Comparison of ENCODE assay signal across 9 cellular contexts in genomic region chr11:78228467-78228866, GRCh38. TPM values are rescaled to one million over a fixed set of nuclear protein-coding genes. Genes with fewer than 3 reads are reported as not detected.
DNase-seq lines count a peak whose midpoint lies in the region; ATAC-seq and TF ChIP-seq lines count a peak whose summit lies in the region.
"Had no signal": no experiment of that assay in that cellular context is flagged by ENCODE, and none has a peak within 500 bp of the region (broad histone marks: within the 10 kb centered on the region; RNA-seq: fewer than 3 reads in every experiment).

No MANE protein-coding gene starts in this region.

- H2BK120ac ChIP-seq in neuronal stem cell (ENCODE audit: low read depth, low read length), result no peak overlapping the region

- H3K4me3 Mint-ChIP-seq in HFFc6, result no peak overlapping the region
- H3K4me3 Mint-ChIP-seq: activated naive CD8-positive, alpha-beta T cell had no signal

- H4K20me1 ChIP-seq in fibroblast of lung (ENCODE audit: control insufficient read depth, extremely low read depth, insufficient read depth, low read length), result no peaks in the 10 kb centered on the region

- H4K8ac ChIP-seq in neuronal stem cell (ENCODE audit: low read depth, low read length), result no peak overlapping the region

- WGBS in neuronal stem cell (ENCODE audit: extremely low coverage in 2 of 2, insufficient read length in 2 of 2, insufficient replicate concordance in 1 of 2), 2 donors, result no CpG with 5 or more reads among the region's 3 CpGs

- H2BK12ac ChIP-seq in neuronal stem cell (ENCODE audit: low read length), result no peak overlapping the region

- no peaks in the 10 kb centered on the region for H3K79me2 ChIP-seq in fibroblast of lung (ENCODE audit: control insufficient read depth, insufficient read depth, low read length)

- no peak overlapping the region for H3K4me3 ChIP-seq in GM12864 (ENCODE audit: low read depth, low read length)
- H3K4me3 ChIP-seq in fibroblast of lung (replicated peaks in 1 of 4; ENCODE audit: control extremely low read depth in 1 of 4, insufficient read depth in 1 of 4, low read depth in 3 of 4, low read length in 4 of 4), result no peak overlapping the region
- no peak overlapping the region for H3K4me3 ChIP-seq in neuronal stem cell (ENCODE audit: low read length in 2 of 2)

- H3K4me1 ChIP-seq in fibroblast of lung (ENCODE audit: control insufficient read depth, extremely low read depth, insufficient read depth, low read length) (no peaks in the 10 kb centered on the region), neuronal stem cell (ENCODE audit: control insufficient read depth in 2 of 2, insufficient read depth in 1 of 2, low read depth in 1 of 2, low read length in 2 of 2) (no peaks in the 10 kb centered on the region)

- no peak overlapping the region for H3K23ac ChIP-seq in neuronal stem cell (ENCODE audit: low read depth, low read length, poor library complexity)

- no peak overlapping the region for H2BK5ac ChIP-seq in neuronal stem cell (ENCODE audit: low read length)

- H3K18ac ChIP-seq in neuronal stem cell (ENCODE audit: low read length), result no peak overlapping the region

- DNase-seq in GM12864 (ENCODE audit: low read depth), result peak; percentile 54
- DNase-seq in HFFc6, result peak; percentile 50
- peak; percentile 67 for DNase-seq in NCI-H1436 (lab: John Stamatoyannopoulos, UW)
- peak; percentile 55 for DNase-seq in SKM-1 (lab: John Stamatoyannopoulos, UW; ENCODE audit: unreplicated experiment)
- DNase-seq in fibroblast of lung (ENCODE audit: low read depth in 2 of 2), result peak; percentile 41 to 65
- DNase-seq in neuronal stem cell (ENCODE audit: low spot score), result peak; percentile 27
- DNase-seq in stimulated activated CD4-positive, alpha-beta T cell treated with anti-CD3 and anti-CD28 coated beads, Interleukin-12 subunit alpha, Interleukin-12 subunit beta, amount 100 ng/mL, for 4 hours, result no peak

- H3K14ac ChIP-seq in neuronal stem cell (ENCODE audit: low read length), result no peak overlapping the region

- no peaks in the 10 kb centered on the region for H3K9me3 Mint-ChIP-seq in HFFc6

- H3K27ac Mint-ChIP-seq in HFFc6, result no peak overlapping the region
- H3K27ac Mint-ChIP-seq: activated naive CD8-positive, alpha-beta T cell had no signal

- H2AK5ac ChIP-seq in neuronal stem cell (ENCODE audit: low read depth, low read length), result no peak overlapping the region

- peaks cover 2% of the 10 kb centered on the region for H3K36me3 ChIP-seq in fibroblast of lung (ENCODE audit: control insufficient read depth, insufficient read depth, low read length)
- peaks cover 17 to 41% of the 10 kb centered on the region in 2 donors for H3K36me3 ChIP-seq in neuronal stem cell (replicated peaks in 1 of 2; ENCODE audit: control insufficient read depth in 2 of 2, insufficient read depth in 2 of 2, low read length in 2 of 2)

- peaks cover 9% of the 10 kb centered on the region for H3K36me3 Mint-ChIP-seq in HFFc6 (ENCODE audit: low read depth)

- TF ChIP-seq CTCF in GM12864 (IDR thresholded peaks at IDR 0.05; ENCODE audit: low read depth, low read length, missing control alignments), result peak; percentile 58
- peak; percentile 74 for TF ChIP-seq CTCF in HFFc6 (IDR thresholded peaks at IDR 0.05)
- peak; percentile 40 to 60 for TF ChIP-seq CTCF in fibroblast of lung (conservative IDR thresholded peaks at IDR 0.05 in 1 of 2, IDR thresholded peaks at IDR 0.05 in 1 of 2; ENCODE audit: low read depth in 1 of 2, low read length in 2 of 2)

- no peak overlapping the region for H3K4ac ChIP-seq in neuronal stem cell (ENCODE audit: low read length)

- H3K9ac ChIP-seq in fibroblast of lung (ENCODE audit: insufficient read depth, low read length) (no peak overlapping the region), neuronal stem cell (ENCODE audit: low read depth, low read length, poor library complexity) (no peak overlapping the region)

- H3K27me3 ChIP-seq in fibroblast of lung (ENCODE audit: control insufficient read depth, insufficient read depth, low read length) (no peaks in the 10 kb centered on the region), neuronal stem cell (ENCODE audit: control insufficient read depth in 3 of 3, insufficient read depth in 3 of 3, low read depth in 1 of 3, low read length in 3 of 3) (peaks cover 0 to 2% (median 0%) of the 10 kb centered on the region in 3 experiments)

- no peak overlapping the region for H4K91ac ChIP-seq in neuronal stem cell (ENCODE audit: low read depth, low read length, poor library complexity)

- H3K79me1 ChIP-seq in neuronal stem cell (ENCODE audit: low read depth, low read length), result no peaks in the 10 kb centered on the region

- H3K4me2 ChIP-seq in fibroblast of lung (ENCODE audit: extremely low read depth, insufficient read depth, low read length) (no peak overlapping the region), neuronal stem cell (ENCODE audit: insufficient read depth, low read length, poor library complexity, severe bottlenecking) (no peak overlapping the region)

- H2BK15ac ChIP-seq in neuronal stem cell (ENCODE audit: low read length), result no peak overlapping the region

- H3K27ac ChIP-seq in fibroblast of lung (ENCODE audit: insufficient read depth, low read length) (no peak overlapping the region), neuronal stem cell (replicated peaks; ENCODE audit: low read length) (no peak overlapping the region)

- ATAC-seq in GM21529 (IDR thresholded peaks at IDR 0.05; ENCODE audit: unreplicated experiment), result no peak

- H3K9me3 ChIP-seq in fibroblast of lung (ENCODE audit: control insufficient read depth, insufficient read depth, low read depth, low read length) (no peaks in the 10 kb centered on the region), neuronal stem cell (replicated peaks in 1 of 2; ENCODE audit: control insufficient read depth in 2 of 2, insufficient read depth in 1 of 2, low read depth in 1 of 2, low read length in 2 of 2) (no peaks in the 10 kb centered on the region)

- no peaks in the 10 kb centered on the region for H3K27me3 Mint-ChIP-seq in HFFc6 (ENCODE audit: insufficient read depth)
- H3K27me3 Mint-ChIP-seq: activated naive CD8-positive, alpha-beta T cell had no signal

- peaks cover 27% of the 10 kb centered on the region for H3K4me1 Mint-ChIP-seq in HFFc6 (ENCODE audit: low read depth)

- no peak overlapping the region for H2AFZ ChIP-seq in fibroblast of lung (ENCODE audit: low read length)
- H2AFZ ChIP-seq in neuronal stem cell (ENCODE audit: low read length), result no peak overlapping the region

RNA-seq across cellular contexts. Expression of gene USP35, which starts 39.7 kb away (rescaled TPM):
- total RNA-seq in HFFc6 (2021; fragmentation: NEBNext Ultra II Directional; extraction: Animal tissue kit (Norgen Biotek cat#: 25700)), result 10 to 100 TPM in 1 of 6 experiments, 1 to 10 TPM in 5; 8.5 to 10.6 (median 9.0) TPM
- total RNA-seq in fibroblast of lung, result 7.2 and 13.0 TPM in 2 replicates
- polyA plus RNA-seq in fibroblast of lung, result 4.6 and 4.8 TPM in 2 replicates
- 6.2 and 6.8 TPM in 2 replicates for polyA plus RNA-seq in fibroblast of lung (2012)
- 10.7 and 32.1 TPM in 2 replicates for polyA minus RNA-seq in fibroblast of lung (ENCODE audit: low replicate concordance)
- polyA plus RNA-seq in neuronal stem cell (2013, experiment 1 of 2), result 4.6 TPM
- 4.7 TPM for polyA plus RNA-seq in neuronal stem cell (2013, experiment 2 of 2)

RNA-seq across cellular contexts. Expression of gene KCTD21, which starts 40.0 kb away (rescaled TPM):
- 10 to 100 TPM; 10.4 to 15.7 (median 12.6) TPM for total RNA-seq in HFFc6 (2021; fragmentation: NEBNext Ultra II Directional; extraction: Animal tissue kit (Norgen Biotek cat#: 25700))
- total RNA-seq in fibroblast of lung, result 7.2 and 8.1 TPM in 2 replicates
- polyA plus RNA-seq in fibroblast of lung, result 13.0 and 15.9 TPM in 2 replicates
- 9.3 and 11.2 TPM in 2 replicates for polyA plus RNA-seq in fibroblast of lung (2012)
- 58.3 and 89.2 TPM in 2 replicates for polyA minus RNA-seq in fibroblast of lung (ENCODE audit: low replicate concordance)
- 2.4 TPM for polyA plus RNA-seq in neuronal stem cell (2013, experiment 1 of 2)
- 2.6 TPM for polyA plus RNA-seq in neuronal stem cell (2013, experiment 2 of 2)
